ENCODE assay signal across 20 cellular contexts in genomic region chr6:44053106-44053756, GRCh38.
DNase-seq lines count a peak whose midpoint lies in the region; ATAC-seq and TF ChIP-seq lines count a peak whose summit lies in the region.
"Had no signal": no experiment of that assay in that cellular context is flagged by ENCODE, and none has a peak within 500 bp of the region (broad histone marks: within the 10 kb centered on the region; RNA-seq: fewer than 3 reads in every experiment).

No MANE protein-coding gene starts in this region.

- H3K9me2 ChIP-seq in GM23248 (ENCODE audit: insufficient read depth) = no peaks in the 10 kb centered on the region

- no peak for DNase-seq in GM23248
- DNase-seq in heart right ventricle = no peak
- peak in 1 of 2 donors; percentile 44 for DNase-seq in psoas muscle
- no peak for DNase-seq in KG1 (lab: John Stamatoyannopoulos, UW)
- no peak for DNase-seq in UCSD-AML1 (lab: John Stamatoyannopoulos, UW; ENCODE audit: unreplicated experiment)
- DNase-seq in HAP-1 (ENCODE audit: low spot score in 2 of 2) = no peak
- DNase-seq in DMS79 treated with DMSO at 0.1 percent for 48 hours (lab: John Stamatoyannopoulos, UW) = no peak
- DNase-seq: activated naive CD4-positive, alpha-beta T cell; COR-L47; effector CD8-positive, alpha-beta T cell; NCI-H1694 treated with DMSO at 0.1 percent for 48 hours; NCI-H345; NK-92 treated with Interleukin-12 subunit alpha and Interleukin-12 subunit beta, amount 100 ng/mL, for 24 hours; SIG-M5; stomach had no signal

- H3K9me3 ChIP-seq in GM23248 (ENCODE audit: low read depth) (no peaks in the 10 kb centered on the region), heart right ventricle (no peaks in the 10 kb centered on the region), psoas muscle (no peaks in the 10 kb centered on the region), HAP-1 (no peaks in the 10 kb centered on the region)
- H3K9me3 ChIP-seq: body of pancreas, prostate gland, stomach had no signal

- H3K4me3 ChIP-seq in GM23248 (no peak overlapping the region), heart right ventricle (no peak overlapping the region), psoas muscle (no peak overlapping the region), HAP-1 (no peak overlapping the region)
- H3K4me3 ChIP-seq: body of pancreas, lung, prostate gland, stomach had no signal

- no peaks in the 10 kb centered on the region for H4K20me1 ChIP-seq in GM23248 (ENCODE audit: insufficient read depth)

- peak overlapping the region; percentile 90 to 97 (median 95) for H3K27ac Mint-ChIP-seq in brain
- H3K27ac Mint-ChIP-seq: naive thymus-derived CD8-positive, alpha-beta T cell had no signal

- H3K4me1 ChIP-seq in GM23248 (ENCODE audit: insufficient read depth) (peaks cover 88% of the 10 kb centered on the region), heart right ventricle (peaks cover 14 to 86% (median 62%) of the 10 kb centered on the region in 9 donors), psoas muscle (peaks cover 52% of the 10 kb centered on the region), HAP-1 (no peaks in the 10 kb centered on the region)

- peaks cover 64% of the 10 kb centered on the region for H3F3A ChIP-seq in GM23248 (ENCODE audit: insufficient read depth)

- H3K27ac ChIP-seq in GM23248 = peak overlapping the region; percentile 81
- H3K27ac ChIP-seq in heart right ventricle = peak overlapping the region in 6 of 10 donors; percentile 6 to 77 (median 65)
- peak overlapping the region; percentile 70 for H3K27ac ChIP-seq in psoas muscle
- H3K27ac ChIP-seq: body of pancreas, prostate gland had no signal

- ATAC-seq in heart right ventricle (no peak), psoas muscle (no peak)
- ATAC-seq: body of pancreas; naive thymus-derived CD8-positive, alpha-beta T cell had no signal

- 88 to 93% methylated on average over 6 of the region's 6 CpGs for WGBS in GM23248 (ENCODE audit: low coverage in 1 of 2, low lambda C conversion rate in 2 of 2, missing lambda C conversion rate in 2 of 2), 2 experiments
- 88 to 89% methylated on average over 6 of the region's 6 CpGs for WGBS in heart right ventricle, 2 donors
- WGBS in psoas muscle, 3 donors = 88 to 96% (median 88%) methylated on average over 6 of the region's 6 CpGs

- peaks cover 93% of the 10 kb centered on the region for H3K4me1 Mint-ChIP-seq in brain

- H2AFZ ChIP-seq in GM23248 = no peak overlapping the region

- no peaks in the 10 kb centered on the region for H3K27me3 Mint-ChIP-seq in brain

- in situ Hi-C loops in GM23248 (cut with MboI) (no loop called here), HAP-1 (cut with MboI; ENCODE audit: low sequenced_read_pairs) (no loop called here)

- H3K4me3 Mint-ChIP-seq in brain = no peak overlapping the region
- H3K4me3 Mint-ChIP-seq: naive thymus-derived CD8-positive, alpha-beta T cell had no signal

- TF ChIP-seq CTCF in brain (conservative IDR thresholded peaks at IDR 0.05) = no peak
- TF ChIP-seq CTCF in heart right ventricle (IDR thresholded peaks at IDR 0.05) = no peak
- no peak for TF ChIP-seq CTCF in psoas muscle (IDR thresholded peaks at IDR 0.05)

- no peaks in the 10 kb centered on the region for H3K79me2 ChIP-seq in GM23248 (ENCODE audit: insufficient read depth)

- H3K27me3 ChIP-seq in GM23248 (replicated peaks; ENCODE audit: insufficient read depth) = no peaks in the 10 kb centered on the region
- H3K27me3 ChIP-seq in heart right ventricle = no peaks in the 10 kb centered on the region
- H3K27me3 ChIP-seq in psoas muscle (ENCODE audit: insufficient read depth in 3 of 3, low read length in 2 of 3) = no peaks in the 10 kb centered on the region
- no peaks in the 10 kb centered on the region for H3K27me3 ChIP-seq in HAP-1 (ENCODE audit: low read depth)
- H3K27me3 ChIP-seq: body of pancreas, stomach had no signal

- intact Hi-C loops in heart right ventricle (cut with DNase I) (no loop called here), psoas muscle (cut with DNase I) (loop anchor here in 1 of 2 donors (5.0 kb wide), 1 partner anchor 41 kb away; no protein-coding TSS in a partner anchor)

- no peaks in the 10 kb centered on the region for H3K9me3 Mint-ChIP-seq in brain
- H3K9me3 Mint-ChIP-seq: naive thymus-derived CD8-positive, alpha-beta T cell had no signal

- H3K36me3 Mint-ChIP-seq in brain = no peaks in the 10 kb centered on the region
- H3K36me3 Mint-ChIP-seq: naive thymus-derived CD8-positive, alpha-beta T cell had no signal

- H3K9ac ChIP-seq in GM23248 = no peak overlapping the region

- peak overlapping the region; percentile 36 for H3K4me2 ChIP-seq in GM23248 (ENCODE audit: unreplicated experiment)

- H3K36me3 ChIP-seq in GM23248 (ENCODE audit: low read depth) (no peaks in the 10 kb centered on the region), heart right ventricle (no peaks in the 10 kb centered on the region), psoas muscle (ENCODE audit: insufficient read depth in 1 of 2, low read depth in 1 of 2) (no peaks in the 10 kb centered on the region), HAP-1 (replicated peaks) (no peaks in the 10 kb centered on the region)
- H3K36me3 ChIP-seq: prostate gland, stomach had no signal
